ENCODE assay signal across 1 cellular context in the genomic region with DNA sequence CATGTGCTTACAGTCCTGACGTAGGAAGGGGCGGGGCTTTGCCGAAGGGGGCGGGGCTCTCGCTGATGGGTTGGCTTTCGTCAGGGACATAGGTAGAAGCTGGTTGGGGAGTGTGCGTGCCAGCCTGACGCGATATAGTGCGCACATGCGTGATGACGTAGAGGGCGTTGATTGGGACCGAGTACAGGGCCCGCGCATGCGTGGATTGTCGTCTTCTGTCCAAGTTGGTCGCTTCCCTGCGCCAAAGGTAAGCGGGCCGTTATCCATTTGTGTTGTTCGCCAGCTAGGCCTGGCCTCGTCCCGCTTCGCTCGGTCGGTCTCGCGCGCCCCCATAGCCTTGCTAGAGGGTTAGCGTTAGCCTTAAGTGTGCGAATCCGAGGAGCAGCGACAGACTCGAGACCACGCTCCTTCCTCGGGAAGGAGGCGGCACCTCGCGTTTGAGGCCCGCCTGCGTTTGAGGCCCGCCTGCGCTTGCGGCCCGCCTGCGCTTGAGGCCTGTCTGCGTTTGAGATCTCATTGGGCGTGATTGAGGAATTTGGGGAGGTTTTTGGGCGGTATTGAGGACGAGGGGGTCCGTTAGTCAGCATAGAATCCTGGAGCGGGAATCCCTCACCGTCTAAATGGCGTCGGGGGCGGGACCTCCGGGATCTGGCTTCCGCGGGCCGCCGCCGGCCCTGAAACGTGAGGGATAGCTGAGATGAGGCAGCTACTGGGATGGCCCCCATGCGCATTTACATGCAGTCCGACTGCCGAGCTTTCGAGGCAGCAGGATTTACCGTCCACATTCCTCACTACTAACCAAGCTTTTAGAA.
A peak's percentile ranks its signal among the peaks of the same experiment; 100 is the strongest.
TF ChIP-seq lines count a peak whose summit lies in the region.

Gene XRCC6, plus strand, starts transcription at position 197 of the 812 bp plus-strand sequence. CDS start 710 bp downstream, outside the sequence.

TF ChIP-seq in HepG2, 621 proteins besides CTCF, POLR2A, EP300 and RAD21 (continued from another document and continues in another):
- TF ChIP-seq, protein P1, sequence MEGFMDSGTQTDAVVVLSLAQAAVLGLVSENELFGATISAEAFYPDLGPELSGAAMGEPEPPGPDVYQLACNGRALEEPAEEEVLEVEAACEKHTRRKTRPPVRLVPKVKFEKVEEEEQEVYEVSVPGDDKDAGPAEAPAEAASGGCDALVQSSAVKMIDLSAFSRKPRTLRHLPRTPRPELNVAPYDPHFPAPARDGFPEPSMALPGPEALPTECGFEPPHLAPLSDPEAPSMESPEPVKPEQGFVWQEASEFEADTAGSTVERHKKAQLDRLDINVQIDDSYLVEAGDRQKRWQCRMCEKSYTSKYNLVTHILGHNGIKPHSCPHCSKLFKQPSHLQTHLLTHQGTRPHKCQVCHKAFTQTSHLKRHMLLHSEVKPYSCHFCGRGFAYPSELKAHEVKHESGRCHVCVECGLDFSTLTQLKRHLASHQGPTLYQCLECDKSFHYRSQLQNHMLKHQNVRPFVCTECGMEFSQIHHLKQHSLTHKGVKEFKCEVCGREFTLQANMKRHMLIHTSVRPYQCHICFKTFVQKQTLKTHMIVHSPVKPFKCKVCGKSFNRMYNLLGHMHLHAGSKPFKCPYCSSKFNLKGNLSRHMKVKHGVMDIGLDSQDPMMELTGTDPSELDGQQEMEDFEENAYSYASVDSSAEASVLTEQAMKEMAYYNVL (CRISPR knock-in tag; IDR thresholded peaks at IDR 0.05; ENCODE audit: borderline replicate concordance): peak; percentile 15; the same call in 1 of the 2 replicates
- TF ChIP-seq MIER3 (CRISPR knock-in tag; IDR thresholded peaks at IDR 0.05; ENCODE audit: borderline replicate concordance) (no peak; the same call in none of the 2 replicates), PRDM15 (CRISPR knock-in tag; IDR thresholded peaks at IDR 0.05) (no peak), SMARCE1 (IDR thresholded peaks at IDR 0.05; ENCODE audit: borderline replicate concordance) (no peak), ELF4 (CRISPR knock-in tag; IDR thresholded peaks at IDR 0.05; ENCODE audit: borderline replicate concordance) (no peak), ZNF792 (CRISPR knock-in tag; IDR thresholded peaks at IDR 0.05) (0 out of 2 replicates have a peak, but pooled peaks have one; percentile 7), FOSL1 (CRISPR knock-in tag; IDR thresholded peaks at IDR 0.05; ENCODE audit: borderline replicate concordance) (no peak), ZNF3 (CRISPR knock-in tag; IDR thresholded peaks at IDR 0.05) (no peak), ZEB1 (IDR thresholded peaks at IDR 0.05; ENCODE audit: insufficient replicate concordance, low read depth) (no peak), ZFAT (CRISPR knock-in tag; conservative IDR thresholded peaks at IDR 0.05) (no peak), MAFG (CRISPR knock-in tag; IDR thresholded peaks at IDR 0.05) (no peak), ZFYVE20 (CRISPR knock-in tag; IDR thresholded peaks at IDR 0.05; ENCODE audit: borderline replicate concordance, low read depth) (no peak), ZFP82 (CRISPR knock-in tag; IDR thresholded peaks at IDR 0.05; ENCODE audit: borderline replicate concordance) (0 out of 2 replicates have a peak, but pooled peaks have one; percentile 76), GPN1 (CRISPR knock-in tag; IDR thresholded peaks at IDR 0.05; ENCODE audit: borderline replicate concordance) (no peak; the same call in 1 of the 2 replicates), CHD2 (IDR thresholded peaks at IDR 0.05; ENCODE audit: low read depth, low read length) (no peak), ZNF775 (CRISPR knock-in tag; IDR thresholded peaks at IDR 0.05; ENCODE audit: borderline replicate concordance) (no peak), ZNF644 (CRISPR knock-in tag; IDR thresholded peaks at IDR 0.05; ENCODE audit: low read depth) (no peak), ZNF224 (CRISPR knock-in tag; IDR thresholded peaks at IDR 0.05) (no peak), ZNF441 (CRISPR knock-in tag; IDR thresholded peaks at IDR 0.05; ENCODE audit: borderline replicate concordance) (peak; percentile 43; the same call in 1 of the 2 replicates), YY1 (IDR thresholded peaks at IDR 0.05; ENCODE audit: insufficient read depth, insufficient replicate concordance, low read depth, low read length) (peak; percentile 82), MXD3 (CRISPR knock-in tag; IDR thresholded peaks at IDR 0.05) (no peak), ZNF784 (CRISPR knock-in tag; IDR thresholded peaks at IDR 0.05; ENCODE audit: borderline replicate concordance) (no peak), SOX6 (IDR thresholded peaks at IDR 0.05) (no peak), SOX6 (CRISPR knock-in tag; IDR thresholded peaks at IDR 0.05) (peak; percentile 54; the same call in 1 of the 2 replicates), ZNF83 (CRISPR knock-in tag; IDR thresholded peaks at IDR 0.05; ENCODE audit: borderline replicate concordance) (no peak), CHCHD3 (CRISPR knock-in tag; IDR thresholded peaks at IDR 0.05) (peak; percentile 92; the same call in 1 of the 2 replicates), ZBTB2 (CRISPR knock-in tag; IDR thresholded peaks at IDR 0.05; ENCODE audit: low read depth) (no peak; the same call in 1 of the 2 replicates), EED (CRISPR knock-in tag; IDR thresholded peaks at IDR 0.05) (peak; percentile 26; the same call in 1 of the 2 replicates), NCOA1 (CRISPR knock-in tag; IDR thresholded peaks at IDR 0.05) (peak; percentile 93), TEAD3 (CRISPR knock-in tag; optimal IDR thresholded peaks at IDR 0.05; ENCODE audit: borderline replicate concordance) (peak; percentile 68), ZMYM4 (CRISPR knock-in tag; IDR thresholded peaks at IDR 0.05) (peak; percentile 61; the same call in 1 of the 2 replicates), ZNF777 (CRISPR knock-in tag; IDR thresholded peaks at IDR 0.05) (0 out of 2 replicates have a peak, but pooled peaks have one; percentile 6)
- TF ChIP-seq, protein P2, sequence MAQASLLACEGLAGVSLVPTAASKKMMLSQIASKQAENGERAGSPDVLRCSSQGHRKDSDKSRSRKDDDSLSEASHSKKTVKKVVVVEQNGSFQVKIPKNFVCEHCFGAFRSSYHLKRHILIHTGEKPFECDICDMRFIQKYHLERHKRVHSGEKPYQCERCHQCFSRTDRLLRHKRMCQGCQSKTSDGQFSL (CRISPR knock-in tag; IDR thresholded peaks at IDR 0.05): no peak
- TF ChIP-seq, protein P3, sequence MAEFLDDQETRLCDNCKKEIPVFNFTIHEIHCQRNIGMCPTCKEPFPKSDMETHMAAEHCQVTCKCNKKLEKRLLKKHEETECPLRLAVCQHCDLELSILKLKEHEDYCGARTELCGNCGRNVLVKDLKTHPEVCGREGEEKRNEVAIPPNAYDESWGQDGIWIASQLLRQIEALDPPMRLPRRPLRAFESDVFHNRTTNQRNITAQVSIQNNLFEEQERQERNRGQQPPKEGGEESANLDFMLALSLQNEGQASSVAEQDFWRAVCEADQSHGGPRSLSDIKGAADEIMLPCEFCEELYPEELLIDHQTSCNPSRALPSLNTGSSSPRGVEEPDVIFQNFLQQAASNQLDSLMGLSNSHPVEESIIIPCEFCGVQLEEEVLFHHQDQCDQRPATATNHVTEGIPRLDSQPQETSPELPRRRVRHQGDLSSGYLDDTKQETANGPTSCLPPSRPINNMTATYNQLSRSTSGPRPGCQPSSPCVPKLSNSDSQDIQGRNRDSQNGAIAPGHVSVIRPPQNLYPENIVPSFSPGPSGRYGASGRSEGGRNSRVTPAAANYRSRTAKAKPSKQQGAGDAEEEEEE (CRISPR knock-in tag; IDR thresholded peaks at IDR 0.05; ENCODE audit: borderline replicate concordance): no peak
- TF ChIP-seq, protein P4, sequence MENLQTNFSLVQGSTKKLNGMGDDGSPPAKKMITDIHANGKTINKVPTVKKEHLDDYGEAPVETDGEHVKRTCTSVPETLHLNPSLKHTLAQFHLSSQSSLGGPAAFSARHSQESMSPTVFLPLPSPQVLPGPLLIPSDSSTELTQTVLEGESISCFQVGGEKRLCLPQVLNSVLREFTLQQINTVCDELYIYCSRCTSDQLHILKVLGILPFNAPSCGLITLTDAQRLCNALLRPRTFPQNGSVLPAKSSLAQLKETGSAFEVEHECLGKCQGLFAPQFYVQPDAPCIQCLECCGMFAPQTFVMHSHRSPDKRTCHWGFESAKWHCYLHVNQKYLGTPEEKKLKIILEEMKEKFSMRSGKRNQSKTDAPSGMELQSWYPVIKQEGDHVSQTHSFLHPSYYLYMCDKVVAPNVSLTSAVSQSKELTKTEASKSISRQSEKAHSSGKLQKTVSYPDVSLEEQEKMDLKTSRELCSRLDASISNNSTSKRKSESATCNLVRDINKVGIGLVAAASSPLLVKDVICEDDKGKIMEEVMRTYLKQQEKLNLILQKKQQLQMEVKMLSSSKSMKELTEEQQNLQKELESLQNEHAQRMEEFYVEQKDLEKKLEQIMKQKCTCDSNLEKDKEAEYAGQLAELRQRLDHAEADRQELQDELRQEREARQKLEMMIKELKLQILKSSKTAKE (CRISPR knock-in tag; IDR thresholded peaks at IDR 0.05; ENCODE audit: borderline replicate concordance): no peak
- TF ChIP-seq, protein P5, sequence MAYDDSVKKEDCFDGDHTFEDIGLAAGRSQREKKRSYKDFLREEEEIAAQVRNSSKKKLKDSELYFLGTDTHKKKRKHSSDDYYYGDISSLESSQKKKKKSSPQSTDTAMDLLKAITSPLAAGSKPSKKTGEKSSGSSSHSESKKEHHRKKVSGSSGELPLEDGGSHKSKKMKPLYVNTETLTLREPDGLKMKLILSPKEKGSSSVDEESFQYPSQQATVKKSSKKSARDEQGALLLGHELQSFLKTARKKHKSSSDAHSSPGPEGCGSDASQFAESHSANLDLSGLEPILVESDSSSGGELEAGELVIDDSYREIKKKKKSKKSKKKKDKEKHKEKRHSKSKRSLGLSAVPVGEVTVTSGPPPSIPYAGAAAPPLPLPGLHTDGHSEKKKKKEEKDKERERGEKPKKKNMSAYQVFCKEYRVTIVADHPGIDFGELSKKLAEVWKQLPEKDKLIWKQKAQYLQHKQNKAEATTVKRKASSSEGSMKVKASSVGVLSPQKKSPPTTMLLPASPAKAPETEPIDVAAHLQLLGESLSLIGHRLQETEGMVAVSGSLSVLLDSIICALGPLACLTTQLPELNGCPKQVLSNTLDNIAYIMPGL (CRISPR knock-in tag; IDR thresholded peaks at IDR 0.05; ENCODE audit: borderline replicate concordance in 1 of 2, low read depth in 1 of 2): 0 out of 4 replicates have a peak, but pooled peaks have one; percentile 11 to 13
